ENCODE assay signal across 18 cellular contexts in genomic region chr2:213376644-213377043, GRCh38.
DNase-seq lines count a peak whose midpoint lies in the region; ATAC-seq, FAIRE-seq and TF ChIP-seq lines count a peak whose summit lies in the region.
"Had no signal": no experiment of that assay in that cellular context is flagged by ENCODE, and none has a peak within 500 bp of the region (broad histone marks: within the 10 kb centered on the region; RNA-seq: fewer than 3 reads in every experiment).

No MANE protein-coding gene starts in this region.

- intact Hi-C loops in IMR-90 (cut with micrococcal nuclease) (no loop called here), K562 (cut with micrococcal nuclease) (no loop called here), ovary (cut with DNase I) (no loop called here), spleen (cut with DNase I; ENCODE audit: low total_unique reads) (no loop called here)

- H3K9me1 ChIP-seq in IMR-90 (ENCODE audit: insufficient read depth, low read length) = no peaks in the 10 kb centered on the region
- no peaks in the 10 kb centered on the region for H3K9me1 ChIP-seq in K562 (ENCODE audit: control insufficient read depth, insufficient read depth, low read length)

- H3K56ac ChIP-seq in IMR-90 (ENCODE audit: extremely low read depth, insufficient read depth, low read length) = no peak overlapping the region

- H2BK20ac ChIP-seq in IMR-90 (ENCODE audit: low read depth, low read length) = no peak overlapping the region

- H3K4me2 ChIP-seq in A549 = no peak overlapping the region
- H3K4me2 ChIP-seq in IMR-90 (ENCODE audit: low read depth, low read length) = no peak overlapping the region
- no peak overlapping the region for H3K4me2 ChIP-seq in K562 (ENCODE audit: insufficient read depth, low read length)
- H3K4me2 ChIP-seq: BLaER1 had no signal

- H2BK15ac ChIP-seq in IMR-90 (ENCODE audit: low read depth, low read length) = no peak overlapping the region

- no peak overlapping the region for H4K5ac ChIP-seq in IMR-90 (ENCODE audit: low read depth, low read length)

- no peak overlapping the region for H4K91ac ChIP-seq in IMR-90 (ENCODE audit: insufficient read depth, low read depth, low read length)

- BruUV-seq in IMR-90 (replicated peaks; lab: Mats Ljungman, UMichigan) (no TSS peak), K562 (replicated peaks; lab: Mats Ljungman, UMichigan) (no TSS peak)

- H3K27ac ChIP-seq in A549 (no peak overlapping the region), IMR-90 (ENCODE audit: insufficient read depth, low read length) (no peak overlapping the region), K562 (ENCODE audit: extremely low read depth, low read depth, low read length) (no peak overlapping the region), ovary (no peak overlapping the region), spleen (no peak overlapping the region)
- H3K27ac ChIP-seq: BLaER1, C4-2B had no signal

- TF ChIP-seq CTCF in A549 (IDR thresholded peaks at IDR 0.05) (no peak), IMR-90 (conservative IDR thresholded peaks at IDR 0.05; ENCODE audit: low read depth, low read length) (no peak), K562 (IDR thresholded peaks at IDR 0.05 in 2 of 3, conservative IDR thresholded peaks at IDR 0.05 in 1 of 3; ENCODE audit: insufficient read depth in 2 of 3, low read depth in 1 of 3, low read length in 3 of 3) (no peak), ovary (IDR thresholded peaks at IDR 0.05) (no peak), spleen (IDR thresholded peaks at IDR 0.05 in 8 of 11, conservative IDR thresholded peaks at IDR 0.05 in 3 of 11) (no peak)

- no peaks in the 10 kb centered on the region for H3K9me3 ChIP-seq in A549
- H3K9me3 ChIP-seq in IMR-90 (ENCODE audit: control insufficient read depth, insufficient read depth, low read length) = no peaks in the 10 kb centered on the region
- no peaks in the 10 kb centered on the region for H3K9me3 ChIP-seq in K562 (replicated peaks; ENCODE audit: control insufficient read depth, insufficient read depth, low read depth, low read length)
- H3K9me3 ChIP-seq in ovary = no peaks in the 10 kb centered on the region
- no peaks in the 10 kb centered on the region for H3K9me3 ChIP-seq in spleen
- H3K9me3 ChIP-seq: BLaER1, Caco-2, HAP-1 had no signal

- no peaks in the 10 kb centered on the region for H3K79me1 ChIP-seq in IMR-90 (ENCODE audit: low read depth in 1 of 2, low read length in 2 of 2)

- H2BK5ac ChIP-seq in IMR-90 (ENCODE audit: low read depth, low read length, poor library complexity, severe bottlenecking) = no peak overlapping the region

- CTCF ChIA-PET in A549 (lab: Yijun Ruan, JAX) = no interaction called here
- CTCF ChIA-PET in IMR-90 (lab: Yijun Ruan, JAX) = no interaction called here
- CTCF ChIA-PET in K562 (lab: Yijun Ruan, JAX; ENCODE audit: low intra/inter-chr PET ratio) = no interaction called here

- no peak overlapping the region for H2BK120ac ChIP-seq in IMR-90 (ENCODE audit: low read depth, low read length)

- TF ChIP-seq RAD21 in A549 (conservative IDR thresholded peaks at IDR 0.05 in 1 of 2, IDR thresholded peaks at IDR 0.05 in 1 of 2) = no peak
- TF ChIP-seq RAD21 in IMR-90 (IDR thresholded peaks at IDR 0.05; ENCODE audit: low read length) = no peak
- TF ChIP-seq RAD21 in K562 (CRISPR knock-in tag; conservative IDR thresholded peaks at IDR 0.05 in 1 of 2, IDR thresholded peaks at IDR 0.05 in 1 of 2) = no peak

- no peak overlapping the region for H3K18ac ChIP-seq in IMR-90 (ENCODE audit: low read depth, low read length)

- no peak overlapping the region for H4K8ac ChIP-seq in IMR-90 (ENCODE audit: low read depth in 2 of 2, low read length in 2 of 2)

- in situ Hi-C loops in IMR-90 (cut with MboI; ENCODE audit: low sequenced_read_pairs) (no loop called here), K562 (cut with MboI) (no loop called here)

- H2AFZ ChIP-seq in IMR-90 (replicated peaks; ENCODE audit: low read length, poor library complexity) (no peak overlapping the region), K562 (ENCODE audit: low read depth, low read length) (no peak overlapping the region)

- H3K9ac ChIP-seq in IMR-90 (ENCODE audit: low read depth, low read length) = no peak overlapping the region
- H3K9ac ChIP-seq in K562 (ENCODE audit: insufficient read depth in 1 of 2, low read depth in 2 of 2, low read length in 2 of 2) = no peak overlapping the region
- H3K9ac ChIP-seq: BLaER1 had no signal

- no peaks in the 10 kb centered on the region for H3K79me2 ChIP-seq in K562 (ENCODE audit: control insufficient read depth, insufficient read depth, low read length)

- H3K4me3 ChIP-seq in A549 (no peak overlapping the region), IMR-90 (ENCODE audit: insufficient read depth, low read depth, low read length) (no peak overlapping the region), K562 (no peak overlapping the region), ovary (no peak overlapping the region), spleen (no peak overlapping the region)
- H3K4me3 ChIP-seq: BLaER1, HAP-1 had no signal

- no peak for ATAC-seq in A549
- no peak for ATAC-seq in IMR-90 (ENCODE audit: low read depth)
- ATAC-seq in K562 = no peak
- no peak for ATAC-seq in HG02973 (IDR thresholded peaks at IDR 0.05; ENCODE audit: unreplicated experiment)
- ATAC-seq: CD8-positive, alpha-beta T cell had no signal

- H3K4ac ChIP-seq in IMR-90 (ENCODE audit: low read depth, low read length) = no peak overlapping the region

- no peak for DNase-seq in A549 (ENCODE audit: low read depth in 1 of 2, low spot score in 1 of 2)
- DNase-seq in IMR-90 = no peak
- no peak for DNase-seq in K562 (ENCODE audit: extremely low read depth in 1 of 4, low spot score in 3 of 4)
- no peak for DNase-seq in ovary
- DNase-seq in spleen = no peak
- DNase-seq: Caco-2; CD4-positive, CD25-positive, alpha-beta regulatory T cell; CD8-positive, alpha-beta T cell; DMS153; DND-41; GOT3; HFFc6 had no signal

- WGBS in A549 (ENCODE audit: missing lambda C conversion rate) = 51% methylated on average over 1 of the region's 1 CpG
- WGBS in IMR-90 (ENCODE audit: extremely low coverage in 2 of 2, insufficient read length in 1 of 2), 2 experiments = no CpG with 5 or more reads among the region's 1 CpG
- 0% methylated on average over 1 of the region's 1 CpG for WGBS in K562 (ENCODE audit: insufficient coverage, low coverage, missing lambda C conversion rate)
- 96 to 98% (median 97%) methylated on average over 1 of the region's 1 CpG for WGBS in ovary, 3 donors
- 88 to 94% (median 90%) methylated on average over 1 of the region's 1 CpG for WGBS in spleen, 5 donors

- no peak overlapping the region for H2AK5ac ChIP-seq in IMR-90 (ENCODE audit: low read depth, low read length)

- H3K36me3 ChIP-seq in IMR-90 (ENCODE audit: control insufficient read depth, insufficient read depth, low read length) = no peaks in the 10 kb centered on the region
- no peaks in the 10 kb centered on the region for H3K36me3 ChIP-seq in K562 (ENCODE audit: control insufficient read depth, insufficient read depth, low read length)
- no peaks in the 10 kb centered on the region for H3K36me3 ChIP-seq in ovary
- no peaks in the 10 kb centered on the region for H3K36me3 ChIP-seq in spleen
- H3K36me3 ChIP-seq: BLaER1, HAP-1 had no signal

- H2AK9ac ChIP-seq in IMR-90 (replicated peaks; ENCODE audit: low read depth, low read length, poor library complexity) = no peak overlapping the region

- H3K4me1 ChIP-seq in A549 = no peaks in the 10 kb centered on the region
- H3K4me1 ChIP-seq in IMR-90 (ENCODE audit: control insufficient read depth, insufficient read depth, low read length) = no peaks in the 10 kb centered on the region
- H3K4me1 ChIP-seq in K562 (replicated peaks in 1 of 2; ENCODE audit: control insufficient read depth in 2 of 2, insufficient read depth in 2 of 2, low read length in 2 of 2) = no peaks in the 10 kb centered on the region
- no peaks in the 10 kb centered on the region for H3K4me1 ChIP-seq in ovary (ENCODE audit: insufficient read depth)
- H3K4me1 ChIP-seq in spleen = no peaks in the 10 kb centered on the region
- H3K4me1 ChIP-seq: BLaER1, Caco-2, HAP-1 had no signal

- dilution Hi-C loops in IMR-90 (cut with HindIII; ENCODE audit: low sequenced_read_pairs, unreplicated experiment) = no loop called here

- H3K27me3 ChIP-seq in IMR-90 (ENCODE audit: control insufficient read depth, insufficient read depth, low read length) = no peaks in the 10 kb centered on the region
- H3K27me3 ChIP-seq in K562 (ENCODE audit: control insufficient read depth in 2 of 2, insufficient read depth in 2 of 2, low read length in 2 of 2) = no peaks in the 10 kb centered on the region
- H3K27me3 ChIP-seq in ovary = no peaks in the 10 kb centered on the region
- no peaks in the 10 kb centered on the region for H3K27me3 ChIP-seq in spleen (replicated peaks in 1 of 7)
- H3K27me3 ChIP-seq: BLaER1 had no signal

- TF ChIP-seq EP300 in A549 (IDR thresholded peaks at IDR 0.05) (no peak), K562 (IDR thresholded peaks at IDR 0.05; ENCODE audit: low read length) (no peak), ovary (IDR thresholded peaks at IDR 0.05) (no peak)

- H3K14ac ChIP-seq in IMR-90 (replicated peaks; ENCODE audit: low read depth, low read length) = no peak overlapping the region

- POLR2A ChIA-PET in A549 (lab: Yijun Ruan, JAX) (no interaction called here), IMR-90 (lab: Charles Lee; ENCODE audit: unreplicated experiment) (no interaction called here), K562 (lab: Yijun Ruan, JAX) (no interaction called here)

- no peak for FAIRE-seq in A549 (lab: Jason Lieb, UNC)
- no peak for FAIRE-seq in K562 (lab: Jason Lieb, UNC)
- FAIRE-seq: GM12892, H54 had no signal

- no peak overlapping the region for H3K23ac ChIP-seq in IMR-90 (ENCODE audit: low read depth, low read length)

- no peak for TF ChIP-seq POLR2A in A549 (IDR thresholded peaks at IDR 0.05; ENCODE audit: low read length)
- no peak for TF ChIP-seq POLR2A in IMR-90 (IDR thresholded peaks at IDR 0.05; ENCODE audit: low read depth, low read length)
- TF ChIP-seq POLR2A in K562 (conservative IDR thresholded peaks at IDR 0.05) = no peak
- no peak for TF ChIP-seq POLR2A in ovary (IDR thresholded peaks at IDR 0.05)
- TF ChIP-seq POLR2A in spleen (IDR thresholded peaks at IDR 0.05) = no peak

- H4K20me1 ChIP-seq in IMR-90 (ENCODE audit: insufficient read depth, low read length) (no peaks in the 10 kb centered on the region), K562 (replicated peaks; ENCODE audit: control insufficient read depth, insufficient read depth, low read length) (no peaks in the 10 kb centered on the region)
- H4K20me1 ChIP-seq: BLaER1 had no signal

TF ChIP-seq in A549, 52 proteins besides CTCF, POLR2A, EP300 and RAD21 (continues in another document):
- TF ChIP-seq CEBPB (IDR thresholded peaks at IDR 0.05) (no peak), MAFK (IDR thresholded peaks at IDR 0.05; ENCODE audit: partially characterized antibody) (peak; percentile 55), MAZ (IDR thresholded peaks at IDR 0.05; ENCODE audit: borderline replicate concordance, low read depth, low read length) (no peak)

TF ChIP-seq in IMR-90, 13 proteins besides CTCF, POLR2A, EP300 and RAD21 (continues in another document):
- TF ChIP-seq MAFK (IDR thresholded peaks at IDR 0.05; ENCODE audit: low read depth, low read length) = peak; percentile 67

TF ChIP-seq in K562, 482 proteins besides CTCF, POLR2A, EP300 and RAD21 (continues in another document):
- TF ChIP-seq EP400 (IDR thresholded peaks at IDR 0.05) = no peak
- no peak for TF ChIP-seq HDAC8 (tag; IDR thresholded peaks at IDR 0.05)
- no peak for TF ChIP-seq CCNT2 (IDR thresholded peaks at IDR 0.05; ENCODE audit: borderline replicate concordance, extremely low read depth, insufficient read length, low read depth, low read length)

Comparison
In these comparisons a context has a peak if more than half of its experiments do, and no peak if none do; other contexts are left out.
1. Of the 35 proteins assayed by ChIP-seq in both K562 and A549: peak only in K562: none; only in A549: MAFK; in both: none; in neither: 34.